ENCODE assay signal across 14 cellular contexts in genomic region chr4:56863441-56864129, GRCh38. TPM values are rescaled to one million over a fixed set of nuclear protein-coding genes. Genes with fewer than 3 reads are reported as not detected.
DNase-seq lines count a peak whose midpoint lies in the region; ATAC-seq and TF ChIP-seq lines count a peak whose summit lies in the region.
"Had no signal": no experiment of that assay in that cellular context is flagged by ENCODE, and none has a peak within 500 bp of the region (broad histone marks: within the 10 kb centered on the region; RNA-seq: fewer than 3 reads in every experiment).

No MANE protein-coding gene starts in this region.

- H3K36me3 Mint-ChIP-seq in activated T-helper 17 cell treated with anti-CD3 and anti-CD28 coated beads, Interleukin-2, amount 50 U/mL, for 72 hours (ENCODE audit: low read depth): no peaks in the 10 kb centered on the region

- peak overlapping the region; percentile 44 for H3K27ac Mint-ChIP-seq in activated T-helper 17 cell treated with anti-CD3 and anti-CD28 coated beads, Interleukin-2, amount 50 U/mL, for 72 hours
- H3K27ac Mint-ChIP-seq: B cell had no signal

- no peak overlapping the region for H3K4me3 ChIP-seq in lower lobe of right lung
- H3K4me3 ChIP-seq: PC-9, tibial nerve had no signal

- intact Hi-C loops in lower lobe of right lung (cut with DNase I): no loop called here
- intact Hi-C loops in left ventricle myocardium superior (cut with micrococcal nuclease): no loop called here

- no peaks in the 10 kb centered on the region for H3K9me3 ChIP-seq in lower lobe of right lung
- H3K9me3 ChIP-seq: tibial nerve had no signal

- no peak overlapping the region for H3K27ac ChIP-seq in lower lobe of right lung
- H3K27ac ChIP-seq: PC-9, tibial nerve had no signal

- ATAC-seq in GM21423 (IDR thresholded peaks at IDR 0.05; ENCODE audit: unreplicated experiment) (peak; percentile 57), HG03565 (IDR thresholded peaks at IDR 0.05; ENCODE audit: unreplicated experiment) (peak; percentile 64), lower lobe of right lung (no peak), left ventricle myocardium superior (no peak)
- ATAC-seq in activated T-helper 17 cell treated with anti-CD3 and anti-CD28 coated beads, Interleukin-2, amount 50 U/mL, for 72 hours (replicated peaks): peak; percentile 93

- peaks cover 3% of the 10 kb centered on the region for H3K27me3 Mint-ChIP-seq in activated T-helper 17 cell treated with anti-CD3 and anti-CD28 coated beads, Interleukin-2, amount 50 U/mL, for 72 hours
- H3K27me3 Mint-ChIP-seq: B cell had no signal

- TF ChIP-seq CTCF in lower lobe of right lung (IDR thresholded peaks at IDR 0.05): no peak

- no peaks in the 10 kb centered on the region for H3K9me3 Mint-ChIP-seq in activated T-helper 17 cell treated with anti-CD3 and anti-CD28 coated beads, Interleukin-2, amount 50 U/mL, for 72 hours

- peak; percentile 34 for DNase-seq in A172 (ENCODE audit: low spot score)
- no peak for DNase-seq in LoVo (ENCODE audit: low spot score)
- no peak for DNase-seq in lower lobe of right lung
- DNase-seq in nucleus accumbens (lab: John Stamatoyannopoulos, UW): no peak
- DNase-seq in left ventricle myocardium superior: no peak
- DNase-seq: activated effector memory CD4-positive, alpha-beta T cell treated with anti-CD3 and anti-CD28 coated beads, Interleukin-2, amount 50 U/mL, for 16 hours; PC-9 had no signal

- no peaks in the 10 kb centered on the region for H3K36me3 ChIP-seq in lower lobe of right lung
- H3K36me3 ChIP-seq: tibial nerve had no signal

- H3K4me1 Mint-ChIP-seq in activated T-helper 17 cell treated with anti-CD3 and anti-CD28 coated beads, Interleukin-2, amount 50 U/mL, for 72 hours: peaks cover 4% of the 10 kb centered on the region

- no peaks in the 10 kb centered on the region for H3K4me1 ChIP-seq in lower lobe of right lung
- H3K4me1 ChIP-seq: tibial nerve had no signal

- H3K4me3 Mint-ChIP-seq in activated T-helper 17 cell treated with anti-CD3 and anti-CD28 coated beads, Interleukin-2, amount 50 U/mL, for 72 hours: no peak overlapping the region
- H3K4me3 Mint-ChIP-seq: B cell had no signal

- H3K27me3 ChIP-seq in lower lobe of right lung (ENCODE audit: low read depth): no peaks in the 10 kb centered on the region
- H3K27me3 ChIP-seq: tibial nerve had no signal

RNA-seq across cellular contexts. Expression of gene SPINK2, which starts 42.1 kb away (rescaled TPM):
- not detected in 2 replicates for total RNA-seq in A172 (2014; rRNA removed; shearing (Covaris generic))
- not detected for total RNA-seq in activated T-helper 17 cell treated with anti-CD3 and anti-CD28 coated beads, Interleukin-2, amount 50 U/mL, for 72 hours
- not detected for total RNA-seq in lower lobe of right lung
- 0.74 TPM for total RNA-seq in left ventricle myocardium superior
- total RNA-seq: lung microvascular endothelial cell, PC-9, pulmonary artery endothelial cell, tibial nerve had no signal

RNA-seq across cellular contexts. Expression of gene REST, which starts 44.1 kb away (rescaled TPM):
- total RNA-seq in A172 (2014; rRNA removed; shearing (Covaris generic)): 36.1 and 43.2 TPM in 2 replicates
- 10 to 100 TPM; 39.5 to 51.8 TPM for total RNA-seq in activated T-helper 17 cell treated with anti-CD3 and anti-CD28 coated beads, Interleukin-2, amount 50 U/mL, for 72 hours
- total RNA-seq in lower lobe of right lung: 39.5 TPM
- total RNA-seq in left ventricle myocardium superior: 24.2 TPM

Comparison
In these comparisons a context has a peak if more than half of its experiments do, and no peak if none do; other contexts are left out.
1. ATAC-seq: peak in GM21423 (single experiment), HG03565 (single experiment) and activated T-helper 17 cell treated with anti-CD3 and anti-CD28 coated beads, Interleukin-2, amount 50 U/mL, for 72 hours (single experiment); none in lower lobe of right lung (0 of 2) and left ventricle myocardium superior (single experiment).